In the genomic region with DNA sequence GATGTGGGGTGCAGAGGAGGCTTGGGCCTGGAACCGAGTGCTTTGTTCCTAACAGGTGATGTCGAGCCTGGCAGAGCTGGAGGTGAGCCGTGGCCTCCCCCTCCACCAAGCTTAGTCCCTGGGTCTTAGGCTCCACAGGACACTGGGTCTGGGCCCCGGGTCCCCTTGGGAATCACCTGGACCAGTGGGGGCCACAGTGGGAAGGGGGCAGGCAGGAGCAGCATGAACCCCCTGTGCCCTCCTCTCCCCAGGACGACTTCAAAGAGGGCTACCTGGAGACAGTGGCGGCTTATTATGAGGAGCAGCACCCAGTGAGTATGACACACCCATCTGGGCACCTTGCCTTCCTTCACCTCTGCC, we compare ENCODE assay signal across 1 cellular context.
TF ChIP-seq lines count a peak whose summit lies in the region.

No MANE protein-coding gene starts in this region.

TF ChIP-seq in HEK293, 187 proteins besides CTCF, POLR2A, EP300 and RAD21:
- no peak for TF ChIP-seq ELK4 (IDR thresholded peaks at IDR 0.05; ENCODE audit: borderline replicate concordance, low read depth, low read length)
- TF ChIP-seq ZNF146 (tag by site-specific recombination; IDR thresholded peaks at IDR 0.05) = no peak
- TF ChIP-seq ZNF19 (tag by site-specific recombination; IDR thresholded peaks at IDR 0.05; ENCODE audit: low read depth) = no peak
- no peak for TF ChIP-seq GFI1B (tag by site-specific recombination; IDR thresholded peaks at IDR 0.05)
- no peak for TF ChIP-seq ZNF394 (tag by site-specific recombination; IDR thresholded peaks at IDR 0.05; ENCODE audit: borderline replicate concordance)
- TF ChIP-seq REPIN1 (tag by site-specific recombination; IDR thresholded peaks at IDR 0.05; ENCODE audit: low read depth) = no peak
- TF ChIP-seq, protein P1, sequence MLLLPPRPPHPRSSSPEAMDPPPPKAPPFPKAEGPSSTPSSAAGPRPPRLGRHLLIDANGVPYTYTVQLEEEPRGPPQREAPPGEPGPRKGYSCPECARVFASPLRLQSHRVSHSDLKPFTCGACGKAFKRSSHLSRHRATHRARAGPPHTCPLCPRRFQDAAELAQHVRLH (tag by site-specific recombination; IDR thresholded peaks at IDR 0.05) = no peak
- peak; percentile 55; the same call in 1 of the 2 replicates for TF ChIP-seq ZIC2 (tag by site-specific recombination; IDR thresholded peaks at IDR 0.05)
